20 cellular contexts compared by ENCODE assay signal in the genomic region with DNA sequence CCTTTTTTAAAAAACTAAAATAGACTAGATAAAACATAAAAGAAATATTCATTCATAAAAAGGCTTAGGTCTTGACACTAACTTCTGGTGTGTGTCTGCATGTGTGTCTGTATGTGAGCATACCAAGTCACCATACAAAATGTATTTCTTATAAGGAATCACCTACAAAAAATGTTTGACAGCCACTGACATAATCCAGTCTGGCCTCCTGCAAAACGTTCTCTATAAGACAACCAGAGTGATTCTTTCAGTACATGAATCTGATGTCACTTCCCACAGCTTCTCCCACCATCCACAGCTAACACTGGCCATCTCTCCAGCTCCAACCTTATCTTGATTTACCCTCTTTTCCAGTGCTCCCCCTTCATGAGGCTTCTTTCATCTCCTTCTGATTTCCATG.
DNase-seq lines count a peak whose midpoint lies in the region; ATAC-seq and TF ChIP-seq lines count a peak whose summit lies in the region.
"Had no signal": no experiment of that assay in that cellular context is flagged by ENCODE, and none has a peak within 500 bp of the region (broad histone marks: within the 10 kb centered on the region; RNA-seq: fewer than 3 reads in every experiment).

No MANE protein-coding gene starts in this region.

- no peaks in the 10 kb centered on the region for H3K9me2 ChIP-seq in GM23248 (ENCODE audit: insufficient read depth)

- H4K20me1 ChIP-seq in GM23248 (ENCODE audit: insufficient read depth), result no peaks in the 10 kb centered on the region

- 36 to 56% methylated on average over 1 of the region's 1 CpG for WGBS in GM23248 (ENCODE audit: low coverage in 1 of 2, low lambda C conversion rate in 2 of 2, missing lambda C conversion rate in 2 of 2), 2 experiments

- H3K27ac ChIP-seq in GM23248, result no peak overlapping the region
- H3K27ac ChIP-seq: HL-60, RWPE1 had no signal

- no peak for ATAC-seq in SK-N-SH treated with all-trans-retinoic acid at 6 μM for 48 hours
- no peak for ATAC-seq in HG03159 (IDR thresholded peaks at IDR 0.05; ENCODE audit: unreplicated experiment)

- peak; percentile 15 for DNase-seq in GM23248
- DNase-seq in fibroblast of pulmonary artery (ENCODE audit: low read depth), result peak; percentile 8
- DNase-seq in kidney tubule cell (ENCODE audit: low spot score), result peak; percentile 13
- DNase-seq in hypothalamus (lab: John Stamatoyannopoulos, UW), result no peak
- no peak for DNase-seq in activated effector memory CD4-positive, alpha-beta T cell treated with anti-CD3 and anti-CD28 coated beads, Interleukin-2, amount 50 U/mL, for 16 hours
- DNase-seq in SW480 (ENCODE audit: low spot score), result no peak
- DNase-seq: DMS79 treated with DMSO at 0.1 percent for 48 hours, HFFc6, KG1, NCI-H1092 treated with DMSO at 0.1 percent for 48 hours, NCI-H1436 treated with DMSO at 0.1 percent for 48 hours, NCI-H1930, NCI-H226, NCI-H510A treated with DMSO at 0.1 percent for 48 hours, NCI-H748 treated with DMSO at 0.1 percent for 48 hours, SHP77 treated with DMSO at 0.1 percent for 48 hours had no signal

- H2AFZ ChIP-seq in GM23248, result no peak overlapping the region

- peaks cover 24% of the 10 kb centered on the region for H3F3A ChIP-seq in GM23248 (ENCODE audit: insufficient read depth)

- H3K27me3 ChIP-seq in GM23248 (replicated peaks; ENCODE audit: insufficient read depth), result peaks cover 36% of the 10 kb centered on the region; the same call in 1 of the 2 replicates

- no peak overlapping the region for H3K4me2 ChIP-seq in GM23248 (ENCODE audit: unreplicated experiment)

- H3K79me2 ChIP-seq in GM23248 (ENCODE audit: insufficient read depth), result no peaks in the 10 kb centered on the region

- H3K4me1 ChIP-seq in GM23248 (ENCODE audit: insufficient read depth), result peaks cover 25% of the 10 kb centered on the region

- H3K9ac ChIP-seq in GM23248, result no peak overlapping the region

- no peaks in the 10 kb centered on the region for H3K9me3 ChIP-seq in GM23248 (ENCODE audit: low read depth)

- no peak for TF ChIP-seq CTCF in fibroblast of pulmonary artery (IDR thresholded peaks at IDR 0.05; ENCODE audit: low read length, missing control alignments)

- H3K36me3 ChIP-seq in GM23248 (ENCODE audit: low read depth), result no peaks in the 10 kb centered on the region

- H3K4me3 ChIP-seq in GM23248 (no peak overlapping the region), fibroblast of pulmonary artery (replicated peaks; ENCODE audit: low read depth, low read length) (no peak overlapping the region)

- in situ Hi-C loops in GM23248 (cut with MboI), result no loop called here

TF ChIP-seq in SK-N-SH treated with all-trans-retinoic acid at 6 μM for 48 hours, 23 proteins besides CTCF, POLR2A, EP300 and RAD21:
- TF ChIP-seq PPARA (CRISPR knock-in tag; IDR thresholded peaks at IDR 0.05; ENCODE audit: borderline replicate concordance) (no peak), ZFP3 (CRISPR knock-in tag; IDR thresholded peaks at IDR 0.05) (no peak), GLIS3 (CRISPR knock-in tag; IDR thresholded peaks at IDR 0.05) (no peak), SNAI2 (CRISPR knock-in tag; IDR thresholded peaks at IDR 0.05) (no peak), ISL1 (CRISPR knock-in tag; IDR thresholded peaks at IDR 0.05) (peak; percentile 50), ZNF70 (CRISPR knock-in tag; IDR thresholded peaks at IDR 0.05) (no peak), OSR1 (CRISPR knock-in tag; IDR thresholded peaks at IDR 0.05) (no peak), TCF4 (CRISPR knock-in tag; IDR thresholded peaks at IDR 0.05; ENCODE audit: borderline replicate concordance) (no peak)

Comparison
In these comparisons a context has a peak if more than half of its experiments do, and no peak if none do; other contexts are left out.
1. DNase-seq: peak in GM23248 (single experiment), fibroblast of pulmonary artery (single experiment) and kidney tubule cell (single experiment); none in hypothalamus (0 of 51), activated effector memory CD4-positive, alpha-beta T cell treated with anti-CD3 and anti-CD28 coated beads, Interleukin-2, amount 50 U/mL, for 16 hours (single experiment) and SW480 (single experiment).